7 cellular contexts compared by ENCODE assay signal in genomic region chrX:85004255-85004654, GRCh38. TPM values are rescaled to one million over a fixed set of nuclear protein-coding genes. Genes with fewer than 3 reads are reported as not detected.
DNase-seq lines count a peak whose midpoint lies in the region; ATAC-seq, FAIRE-seq and TF ChIP-seq lines count a peak whose summit lies in the region.

No MANE protein-coding gene starts in this region.

- TF ChIP-seq CTCF in brain (conservative IDR thresholded peaks at IDR 0.05) (no peak), lower leg skin (IDR thresholded peaks at IDR 0.05) (no peak), upper lobe of right lung (IDR thresholded peaks at IDR 0.05) (no peak)

- DNase-seq in KBM-7 (peak; percentile 28), lower leg skin (ENCODE audit: low spot score in 2 of 2) (no peak), upper lobe of right lung (no peak), putamen (ENCODE audit: low spot score) (no peak), GM12891 (ENCODE audit: insufficient read length, low spot score) (no peak)

- H3K4me3 Mint-ChIP-seq in brain: peak overlapping the region; percentile 88 to 92 (median 90)

- H3K4me1 ChIP-seq in upper lobe of right lung: peaks cover 2% of the 10 kb centered on the region

- 6 to 36% methylated on average over 11 of the region's 11 CpGs for WGBS in lower leg skin, 2 donors

- H3K4me3 ChIP-seq in lower leg skin (ENCODE audit: low read depth, poor library complexity, severe bottlenecking): peak overlapping the region; percentile 43
- peak overlapping the region; percentile 68 for H3K4me3 ChIP-seq in upper lobe of right lung

- H3K27ac ChIP-seq in upper lobe of right lung: peak overlapping the region; percentile 77

- H3K27me3 ChIP-seq in upper lobe of right lung: no peaks in the 10 kb centered on the region

- H3K36me3 ChIP-seq in upper lobe of right lung: no peaks in the 10 kb centered on the region

- H3K36me3 Mint-ChIP-seq in brain: peaks cover 5% of the 10 kb centered on the region

- peak overlapping the region; percentile 79 to 94 (median 83) for H3K27ac Mint-ChIP-seq in brain

- TF ChIP-seq POLR2A in lower leg skin (IDR thresholded peaks at IDR 0.05): no peak
- no peak for TF ChIP-seq POLR2A in GM12891 (IDR thresholded peaks at IDR 0.05; ENCODE audit: low read depth, low read length)

- H3K9me3 Mint-ChIP-seq in brain: peaks cover 3 to 15% (median 3%) of the 10 kb centered on the region in 5 experiments

- no peaks in the 10 kb centered on the region for H3K4me1 Mint-ChIP-seq in brain

- peaks cover 3% of the 10 kb centered on the region for H3K27me3 Mint-ChIP-seq in brain

- ATAC-seq in GM19372 (IDR thresholded peaks at IDR 0.05; ENCODE audit: low read depth, unreplicated experiment) (peak; percentile 2), upper lobe of right lung (no peak)

- FAIRE-seq in GM12891 (lab: Jason Lieb, UNC): no peak

- in situ Hi-C loops in KBM-7 (cut with MboI; ENCODE audit: low pct_unique_long_range_greater_than_20kb, low sequenced_read_pairs): no loop called here

- intact Hi-C loops in lower leg skin (cut with DNase I; ENCODE audit: low total_unique reads) (no loop called here), upper lobe of right lung (cut with DNase I) (no loop called here)

- H3K9me3 ChIP-seq in upper lobe of right lung: no peaks in the 10 kb centered on the region

TF ChIP-seq in GM12891, 5 proteins besides CTCF, POLR2A, EP300 and RAD21:
- TF ChIP-seq TAF1 (IDR thresholded peaks at IDR 0.05; ENCODE audit: low read depth, low read length) (no peak), PAX5 (IDR thresholded peaks at IDR 0.05; ENCODE audit: insufficient read depth, low read length, severe bottlenecking) (no peak), POLR2AphosphoS5 (IDR thresholded peaks at IDR 0.05; ENCODE audit: low read depth, low read length) (no peak), POU2F2 (IDR thresholded peaks at IDR 0.05; ENCODE audit: low read depth, low read length) (no peak), SPI1 (IDR thresholded peaks at IDR 0.05; ENCODE audit: low read depth, low read length) (no peak)

RNA-seq across cellular contexts. Expression of gene APOOL, which starts 0.6 kb away (rescaled TPM):
- 5.4 TPM for polyA plus RNA-seq in brain (ENCODE audit: insufficient read depth, low read depth, low replicate concordance)
- total RNA-seq in lower leg skin (10 to 100 TPM; 13.0 to 16.9 (median 14.3) TPM), upper lobe of right lung (21.4 TPM)
- 5.8 TPM for polyA plus RNA-seq in GM12891 (2012; ENCODE audit: low read depth, missing spikeins)
